In genomic region chr7:126658684-126659083, GRCh38 we compare ENCODE assay signal across 19 cellular contexts.
DNase-seq lines count a peak whose midpoint lies in the region; ATAC-seq, FAIRE-seq and TF ChIP-seq lines count a peak whose summit lies in the region.
"Had no signal": no experiment of that assay in that cellular context is flagged by ENCODE, and none has a peak within 500 bp of the region (broad histone marks: within the 10 kb centered on the region; RNA-seq: fewer than 3 reads in every experiment).

No MANE protein-coding gene starts in this region.

- H3K36me3 ChIP-seq in K562 (ENCODE audit: control insufficient read depth, insufficient read depth, low read length) (no peaks in the 10 kb centered on the region), WERI-Rb-1 (no peaks in the 10 kb centered on the region)
- no peaks in the 10 kb centered on the region for H3K36me3 ChIP-seq in CD8-positive, alpha-beta T cell (ENCODE audit: insufficient read depth, low read length)
- H3K36me3 ChIP-seq: cardiac muscle cell, left lung had no signal

- no peak overlapping the region for H3K9ac ChIP-seq in K562 (ENCODE audit: insufficient read depth in 1 of 2, low read depth in 2 of 2, low read length in 2 of 2)
- H3K9ac ChIP-seq: parathyroid adenoma had no signal

- no peak for TF ChIP-seq EP300 in K562 (IDR thresholded peaks at IDR 0.05; ENCODE audit: low read length)

- in situ Hi-C loops in K562 (cut with MboI), result no loop called here

- peak; percentile 10 for ATAC-seq in GM18858 (IDR thresholded peaks at IDR 0.05; ENCODE audit: unreplicated experiment)
- peak; percentile 7 for ATAC-seq in GM21619 (IDR thresholded peaks at IDR 0.05; ENCODE audit: unreplicated experiment)
- peak; percentile 27 for ATAC-seq in HG03159 (IDR thresholded peaks at IDR 0.05; ENCODE audit: unreplicated experiment)
- peak; percentile 39; the same call in 2 of the 3 replicates for ATAC-seq in K562
- ATAC-seq in CD8-positive, alpha-beta T cell, result no peak
- no peak for ATAC-seq in GM21723 (IDR thresholded peaks at IDR 0.05; ENCODE audit: unreplicated experiment)
- ATAC-seq: activated T-cell treated with anti-CD3 and anti-CD28 coated beads, Interleukin-2, amount 50 U/mL, for 72 hours; left lung had no signal

- H3K27me3 Mint-ChIP-seq in CD8-positive, alpha-beta T cell (ENCODE audit: low read depth), result no peaks in the 10 kb centered on the region
- H3K27me3 Mint-ChIP-seq: activated CD4-positive, alpha-beta T cell treated with anti-CD3 and anti-CD28 coated beads, Interleukin-2, amount 10 ng/mL, durations not matched to agents 7 days and 5 days; stimulated activated naive CD8-positive, alpha-beta T cell treated with anti-CD3 and anti-CD28 coated beads, Interleukin-15, Interleukin-2, amounts not matched to agents 100 ng/mL and 50 ng/mL, for 24 hours had no signal

- H2AFZ ChIP-seq in K562 (ENCODE audit: low read depth, low read length), result no peak overlapping the region
- H2AFZ ChIP-seq: parathyroid adenoma had no signal

- H3K27ac Mint-ChIP-seq in CD8-positive, alpha-beta T cell, result no peak overlapping the region
- H3K27ac Mint-ChIP-seq: activated CD4-positive, alpha-beta T cell treated with anti-CD3 and anti-CD28 coated beads, Interleukin-2, amount 10 ng/mL, durations not matched to agents 7 days and 5 days; activated T-cell treated with anti-CD3 and anti-CD28 coated beads, Interleukin-2, amount 50 U/mL, for 72 hours; stimulated activated naive CD8-positive, alpha-beta T cell treated with anti-CD3 and anti-CD28 coated beads, Interleukin-15, Interleukin-2, amounts not matched to agents 100 ng/mL and 50 ng/mL, for 24 hours had no signal

- TF ChIP-seq POLR2A in K562 (conservative IDR thresholded peaks at IDR 0.05), result no peak

- H3K36me3 Mint-ChIP-seq in CD8-positive, alpha-beta T cell, result no peaks in the 10 kb centered on the region

- H3K4me2 ChIP-seq in K562 (ENCODE audit: insufficient read depth, low read length), result no peak overlapping the region
- H3K4me2 ChIP-seq: smooth muscle cell had no signal

- no peaks in the 10 kb centered on the region for H3K4me1 ChIP-seq in K562 (replicated peaks in 1 of 2; ENCODE audit: control insufficient read depth in 2 of 2, insufficient read depth in 2 of 2, low read length in 2 of 2)
- no peaks in the 10 kb centered on the region for H3K4me1 ChIP-seq in CD8-positive, alpha-beta T cell (ENCODE audit: insufficient read depth, low read length)
- H3K4me1 ChIP-seq: left lung, parathyroid adenoma had no signal

- POLR2A ChIA-PET in K562 (lab: Yijun Ruan, JAX), result no interaction called here
- POLR2A ChIA-PET in CD8-positive, alpha-beta T cell (lab: Charles Lee), result no interaction called here

- no peaks in the 10 kb centered on the region for H3K4me1 Mint-ChIP-seq in CD8-positive, alpha-beta T cell (ENCODE audit: low read depth)
- H3K4me1 Mint-ChIP-seq: activated CD4-positive, alpha-beta T cell treated with anti-CD3 and anti-CD28 coated beads, Interleukin-2, amount 10 ng/mL, durations not matched to agents 7 days and 5 days had no signal

- CTCF ChIA-PET in K562 (lab: Yijun Ruan, JAX; ENCODE audit: low intra/inter-chr PET ratio), result no interaction called here
- CTCF ChIA-PET in CD8-positive, alpha-beta T cell (lab: Charles Lee), result no interaction called here

- no peaks in the 10 kb centered on the region for H3K9me1 ChIP-seq in K562 (ENCODE audit: control insufficient read depth, insufficient read depth, low read length)

- DNase-seq in K562 (ENCODE audit: extremely low read depth in 1 of 4, low spot score in 3 of 4) (no peak), cortex of kidney (lab: John Stamatoyannopoulos, UW) (no peak), WERI-Rb-1 (no peak)
- no peak for DNase-seq in CD8-positive, alpha-beta T cell
- DNase-seq: activated CD4-positive, alpha-beta T cell treated with anti-CD3 and anti-CD28 coated beads, Interleukin-2, amount 10 ng/mL, durations not matched to agents 7 days and 5 days; activated T-cell treated with anti-CD3 and anti-CD28 coated beads, Interleukin-2, amount 50 U/mL, for 72 hours; GOT3; T-helper 2 cell had no signal

- peaks cover 3% of the 10 kb centered on the region for H3K9me3 Mint-ChIP-seq in CD8-positive, alpha-beta T cell
- H3K9me3 Mint-ChIP-seq: activated CD4-positive, alpha-beta T cell treated with anti-CD3 and anti-CD28 coated beads, Interleukin-2, amount 10 ng/mL, durations not matched to agents 7 days and 5 days had no signal

- no peaks in the 10 kb centered on the region for H4K20me1 ChIP-seq in K562 (replicated peaks; ENCODE audit: control insufficient read depth, insufficient read depth, low read length)

- 10% methylated on average over 14 of the region's 16 CpGs for WGBS in K562 (ENCODE audit: insufficient coverage, low coverage, missing lambda C conversion rate)

- no peak overlapping the region for H3K27ac ChIP-seq in K562 (ENCODE audit: extremely low read depth, low read depth, low read length)
- no peak overlapping the region for H3K27ac ChIP-seq in CD8-positive, alpha-beta T cell (ENCODE audit: low read depth, low read length)
- no peak overlapping the region for H3K27ac ChIP-seq in WERI-Rb-1
- H3K27ac ChIP-seq: cardiac muscle cell, left lung, parathyroid adenoma had no signal

- H3K4me3 Mint-ChIP-seq in CD8-positive, alpha-beta T cell, result no peak overlapping the region
- H3K4me3 Mint-ChIP-seq: activated CD4-positive, alpha-beta T cell treated with anti-CD3 and anti-CD28 coated beads, Interleukin-2, amount 10 ng/mL, durations not matched to agents 7 days and 5 days; activated T-cell treated with anti-CD3 and anti-CD28 coated beads, Interleukin-2, amount 50 U/mL, for 72 hours; stimulated activated naive CD8-positive, alpha-beta T cell treated with anti-CD3 and anti-CD28 coated beads, Interleukin-15, Interleukin-2, amounts not matched to agents 100 ng/mL and 50 ng/mL, for 24 hours had no signal

- no peak for TF ChIP-seq RAD21 in K562 (CRISPR knock-in tag; conservative IDR thresholded peaks at IDR 0.05 in 1 of 2, IDR thresholded peaks at IDR 0.05 in 1 of 2)

- H3K9me3 ChIP-seq in K562 (replicated peaks; ENCODE audit: control insufficient read depth, insufficient read depth, low read depth, low read length), result no peaks in the 10 kb centered on the region
- no peaks in the 10 kb centered on the region for H3K9me3 ChIP-seq in CD8-positive, alpha-beta T cell (ENCODE audit: low read length)
- no peaks in the 10 kb centered on the region for H3K9me3 ChIP-seq in WERI-Rb-1 (ENCODE audit: severe bottlenecking)
- H3K9me3 ChIP-seq: left lung had no signal

- no peaks in the 10 kb centered on the region for H3K79me2 ChIP-seq in K562 (ENCODE audit: control insufficient read depth, insufficient read depth, low read length)
- H3K79me2 ChIP-seq: parathyroid adenoma had no signal

- intact Hi-C loops in K562 (cut with micrococcal nuclease), result no loop called here
- intact Hi-C loops in CD8-positive, alpha-beta T cell (cut with DNase I, micrococcal nuclease), result no loop called here

- H3K27me3 ChIP-seq in K562 (ENCODE audit: control insufficient read depth in 2 of 2, insufficient read depth in 2 of 2, low read length in 2 of 2) (no peaks in the 10 kb centered on the region), WERI-Rb-1 (ENCODE audit: insufficient read depth, low read depth, severe bottlenecking) (no peaks in the 10 kb centered on the region)
- H3K27me3 ChIP-seq in CD8-positive, alpha-beta T cell (ENCODE audit: insufficient read depth, low read length), result no peaks in the 10 kb centered on the region
- H3K27me3 ChIP-seq: cardiac muscle cell, left lung had no signal

- no peak for FAIRE-seq in K562 (lab: Jason Lieb, UNC)
- FAIRE-seq: D721Med, urothelium cell line had no signal

- BruUV-seq in K562 (replicated peaks; lab: Mats Ljungman, UMichigan), result no TSS peak

- H3K4me3 ChIP-seq in K562 (no peak overlapping the region), WERI-Rb-1 (ENCODE audit: low read depth, low read length) (no peak overlapping the region)
- no peak overlapping the region for H3K4me3 ChIP-seq in CD8-positive, alpha-beta T cell (ENCODE audit: low read depth, low read length)
- H3K4me3 ChIP-seq: cardiac muscle cell, left lung, smooth muscle cell had no signal

- TF ChIP-seq CTCF in K562 (IDR thresholded peaks at IDR 0.05 in 2 of 3, conservative IDR thresholded peaks at IDR 0.05 in 1 of 3; ENCODE audit: insufficient read depth in 2 of 3, low read depth in 1 of 3, low read length in 3 of 3) (no peak), WERI-Rb-1 (IDR thresholded peaks at IDR 0.05; ENCODE audit: low read depth, low read length) (no peak)
- no peak for TF ChIP-seq CTCF in CD8-positive, alpha-beta T cell (IDR thresholded peaks at IDR 0.05)

TF ChIP-seq in K562, 482 proteins besides CTCF, POLR2A, EP300 and RAD21 (continues in another document):
- TF ChIP-seq NFATC3 (IDR thresholded peaks at IDR 0.05) (no peak), KLF16 (IDR thresholded peaks at IDR 0.05) (no peak), USF1 (CRISPR knock-in tag; IDR thresholded peaks at IDR 0.05) (no peak), ZNF311 (CRISPR knock-in tag; IDR thresholded peaks at IDR 0.05) (no peak), DMBX1 (CRISPR knock-in tag; IDR thresholded peaks at IDR 0.05; ENCODE audit: borderline replicate concordance) (no peak), ZNF830 (CRISPR knock-in tag; IDR thresholded peaks at IDR 0.05) (no peak), FOXP4 (CRISPR knock-in tag; IDR thresholded peaks at IDR 0.05; ENCODE audit: borderline replicate concordance) (no peak)

Comparison
In these comparisons a context has a peak if more than half of its experiments do, and no peak if none do; other contexts are left out.
1. ATAC-seq: peak in GM18858 (single experiment), GM21619 (single experiment), HG03159 (single experiment) and K562 (single experiment); none in CD8-positive, alpha-beta T cell (single experiment) and GM21723 (single experiment).